ENCODE assay signal across 1 cellular context in the genomic region with DNA sequence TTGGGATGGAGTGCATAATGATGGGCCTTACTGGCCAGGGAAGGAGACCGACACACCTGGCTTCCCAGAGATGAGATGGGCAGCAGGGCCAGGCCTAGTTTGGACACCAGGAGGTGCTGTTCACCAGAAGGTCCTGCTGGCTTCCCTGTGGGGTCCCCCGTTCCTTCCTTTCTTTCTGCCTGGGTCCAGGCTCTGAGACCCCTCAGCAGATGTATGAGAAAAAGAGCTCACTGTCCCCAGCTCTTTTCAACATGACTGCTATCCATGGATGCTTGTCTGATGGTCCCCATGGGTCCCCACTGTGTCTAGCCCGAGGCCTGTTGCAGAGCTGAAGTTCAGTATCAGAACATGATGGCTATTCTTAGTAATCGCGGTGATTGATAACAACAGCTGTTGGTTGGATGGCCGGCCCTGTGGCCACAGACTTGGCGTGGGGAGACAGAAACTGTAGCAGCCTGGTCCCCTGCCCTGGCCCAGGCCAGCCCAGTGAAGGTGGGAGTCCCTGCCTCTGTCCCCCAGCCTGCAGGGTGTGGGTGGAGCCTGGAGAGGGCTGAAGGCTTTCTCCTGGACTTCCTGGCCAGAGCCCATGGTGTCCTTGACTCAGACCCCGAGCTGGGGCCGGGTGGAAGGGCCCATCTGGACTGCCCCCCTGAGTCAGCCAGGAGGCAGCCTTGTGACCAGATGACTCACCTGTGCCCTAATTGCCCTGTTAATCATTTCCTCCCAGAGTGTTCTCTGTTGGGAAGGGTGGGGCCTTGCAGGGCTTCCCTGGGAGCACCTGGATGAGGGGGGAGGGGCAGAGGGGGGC.
A peak's percentile ranks its signal among the peaks of the same experiment; 100 is the strongest.
TF ChIP-seq lines count a peak whose summit lies in the region.

No MANE protein-coding gene starts in this region.

TF ChIP-seq in K562, 482 proteins besides CTCF, POLR2A, EP300 and RAD21 (continued from another document and continues in another):
- TF ChIP-seq, protein P1, sequence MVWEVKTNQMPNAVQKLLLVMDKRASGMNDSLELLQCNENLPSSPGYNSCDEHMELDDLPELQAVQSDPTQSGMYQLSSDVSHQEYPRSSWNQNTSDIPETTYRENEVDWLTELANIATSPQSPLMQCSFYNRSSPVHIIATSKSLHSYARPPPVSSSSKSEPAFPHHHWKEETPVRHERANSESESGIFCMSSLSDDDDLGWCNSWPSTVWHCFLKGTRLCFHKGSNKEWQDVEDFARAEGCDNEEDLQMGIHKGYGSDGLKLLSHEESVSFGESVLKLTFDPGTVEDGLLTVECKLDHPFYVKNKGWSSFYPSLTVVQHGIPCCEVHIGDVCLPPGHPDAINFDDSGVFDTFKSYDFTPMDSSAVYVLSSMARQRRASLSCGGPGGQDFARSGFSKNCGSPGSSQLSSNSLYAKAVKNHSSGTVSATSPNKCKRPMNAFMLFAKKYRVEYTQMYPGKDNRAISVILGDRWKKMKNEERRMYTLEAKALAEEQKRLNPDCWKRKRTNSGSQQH (CRISPR knock-in tag; IDR thresholded peaks at IDR 0.05): no peak
- TF ChIP-seq BRD9 (IDR thresholded peaks at IDR 0.05; ENCODE audit: low read depth, partially characterized antibody) (peak; percentile 82), BHLHE40 (IDR thresholded peaks at IDR 0.05; ENCODE audit: low read length) (peak; percentile 13; the same call in 1 of the 2 replicates), MECOM (CRISPR knock-in tag; IDR thresholded peaks at IDR 0.05) (no peak), FOS (IDR thresholded peaks at IDR 0.05; ENCODE audit: extremely low read depth, insufficient read length) (peak; percentile 67), RBBP5 (IDR thresholded peaks at IDR 0.05; ENCODE audit: borderline replicate concordance, insufficient read depth, low read length, poor library complexity, severe bottlenecking) (no peak), ZNF224 (CRISPR knock-in tag; IDR thresholded peaks at IDR 0.05) (no peak), LCOR (CRISPR knock-in tag; IDR thresholded peaks at IDR 0.05) (peak; percentile 60; the same call in 1 of the 2 replicates), ZNF263 (CRISPR knock-in tag; IDR thresholded peaks at IDR 0.05; ENCODE audit: borderline replicate concordance) (peak; percentile 36; the same call in 1 of the 2 replicates), NFATC3 (IDR thresholded peaks at IDR 0.05) (no peak), BCOR (IDR thresholded peaks at IDR 0.05) (no peak), HNRNPK (IDR thresholded peaks at IDR 0.05; ENCODE audit: low read depth, low read length, poor library complexity, severe bottlenecking) (no peak), ASH1L (IDR thresholded peaks at IDR 0.05; ENCODE audit: borderline replicate concordance, low read depth, partially characterized antibody) (no peak), ESRRB (CRISPR knock-in tag; IDR thresholded peaks at IDR 0.05; ENCODE audit: borderline replicate concordance) (no peak), ZNF436 (CRISPR knock-in tag; IDR thresholded peaks at IDR 0.05) (no peak), EHMT2 (IDR thresholded peaks at IDR 0.05) (no peak), BRF1 (IDR thresholded peaks at IDR 0.05; ENCODE audit: borderline replicate concordance, extremely low read depth, insufficient read length) (no peak), HMG20B (CRISPR knock-in tag; IDR thresholded peaks at IDR 0.05) (no peak), POLR3G (IDR thresholded peaks at IDR 0.05; ENCODE audit: extremely low read depth, insufficient read length, insufficient replicate concordance) (no peak), DACH1 (IDR thresholded peaks at IDR 0.05; ENCODE audit: partially characterized antibody) (peak; percentile 58), RBM14 (IDR thresholded peaks at IDR 0.05; ENCODE audit: borderline replicate concordance, insufficient read depth, low read depth, low read length) (no peak), KDM4B (IDR thresholded peaks at IDR 0.05; ENCODE audit: borderline replicate concordance in 2 of 2, low read depth in 1 of 2) (no peak), GABPA (tag; conservative IDR thresholded peaks at IDR 0.05; ENCODE audit: low read depth) (no peak)
- TF ChIP-seq, protein P2, sequence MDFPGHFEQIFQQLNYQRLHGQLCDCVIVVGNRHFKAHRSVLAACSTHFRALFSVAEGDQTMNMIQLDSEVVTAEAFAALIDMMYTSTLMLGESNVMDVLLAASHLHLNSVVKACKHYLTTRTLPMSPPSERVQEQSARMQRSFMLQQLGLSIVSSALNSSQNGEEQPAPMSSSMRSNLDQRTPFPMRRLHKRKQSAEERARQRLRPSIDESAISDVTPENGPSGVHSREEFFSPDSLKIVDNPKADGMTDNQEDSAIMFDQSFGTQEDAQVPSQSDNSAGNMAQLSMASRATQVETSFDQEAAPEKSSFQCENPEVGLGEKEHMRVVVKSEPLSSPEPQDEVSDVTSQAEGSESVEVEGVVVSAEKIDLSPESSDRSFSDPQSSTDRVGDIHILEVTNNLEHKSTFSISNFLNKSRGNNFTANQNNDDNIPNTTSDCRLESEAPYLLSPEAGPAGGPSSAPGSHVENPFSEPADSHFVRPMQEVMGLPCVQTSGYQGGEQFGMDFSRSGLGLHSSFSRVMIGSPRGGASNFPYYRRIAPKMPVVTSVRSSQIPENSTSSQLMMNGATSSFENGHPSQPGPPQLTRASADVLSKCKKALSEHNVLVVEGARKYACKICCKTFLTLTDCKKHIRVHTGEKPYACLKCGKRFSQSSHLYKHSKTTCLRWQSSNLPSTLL (IDR thresholded peaks at IDR 0.05): no peak
- TF ChIP-seq, protein P3, sequence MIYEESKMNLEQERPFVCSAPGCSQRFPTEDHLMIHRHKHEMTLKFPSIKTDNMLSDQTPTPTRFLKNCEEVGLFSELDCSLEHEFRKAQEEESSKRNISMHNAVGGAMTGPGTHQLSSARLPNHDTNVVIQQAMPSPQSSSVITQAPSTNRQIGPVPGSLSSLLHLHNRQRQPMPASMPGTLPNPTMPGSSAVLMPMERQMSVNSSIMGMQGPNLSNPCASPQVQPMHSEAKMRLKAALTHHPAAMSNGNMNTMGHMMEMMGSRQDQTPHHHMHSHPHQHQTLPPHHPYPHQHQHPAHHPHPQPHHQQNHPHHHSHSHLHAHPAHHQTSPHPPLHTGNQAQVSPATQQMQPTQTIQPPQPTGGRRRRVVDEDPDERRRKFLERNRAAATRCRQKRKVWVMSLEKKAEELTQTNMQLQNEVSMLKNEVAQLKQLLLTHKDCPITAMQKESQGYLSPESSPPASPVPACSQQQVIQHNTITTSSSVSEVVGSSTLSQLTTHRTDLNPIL (CRISPR knock-in tag; IDR thresholded peaks at IDR 0.05): no peak
- TF ChIP-seq, protein P4, sequence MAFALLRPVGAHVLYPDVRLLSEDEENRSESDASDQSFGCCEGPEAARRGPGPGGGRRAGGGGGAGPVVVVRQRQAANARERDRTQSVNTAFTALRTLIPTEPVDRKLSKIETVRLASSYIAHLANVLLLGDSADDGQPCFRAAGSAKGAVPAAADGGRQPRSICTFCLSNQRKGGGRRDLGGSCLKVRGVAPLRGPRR (CRISPR knock-in tag; IDR thresholded peaks at IDR 0.05): 0 out of 2 replicates have a peak, but pooled peaks have one; percentile 20
- TF ChIP-seq, protein P5, sequence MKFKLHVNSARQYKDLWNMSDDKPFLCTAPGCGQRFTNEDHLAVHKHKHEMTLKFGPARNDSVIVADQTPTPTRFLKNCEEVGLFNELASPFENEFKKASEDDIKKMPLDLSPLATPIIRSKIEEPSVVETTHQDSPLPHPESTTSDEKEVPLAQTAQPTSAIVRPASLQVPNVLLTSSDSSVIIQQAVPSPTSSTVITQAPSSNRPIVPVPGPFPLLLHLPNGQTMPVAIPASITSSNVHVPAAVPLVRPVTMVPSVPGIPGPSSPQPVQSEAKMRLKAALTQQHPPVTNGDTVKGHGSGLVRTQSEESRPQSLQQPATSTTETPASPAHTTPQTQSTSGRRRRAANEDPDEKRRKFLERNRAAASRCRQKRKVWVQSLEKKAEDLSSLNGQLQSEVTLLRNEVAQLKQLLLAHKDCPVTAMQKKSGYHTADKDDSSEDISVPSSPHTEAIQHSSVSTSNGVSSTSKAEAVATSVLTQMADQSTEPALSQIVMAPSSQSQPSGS (CRISPR knock-in tag; IDR thresholded peaks at IDR 0.05): no peak
- TF ChIP-seq, protein P6, sequence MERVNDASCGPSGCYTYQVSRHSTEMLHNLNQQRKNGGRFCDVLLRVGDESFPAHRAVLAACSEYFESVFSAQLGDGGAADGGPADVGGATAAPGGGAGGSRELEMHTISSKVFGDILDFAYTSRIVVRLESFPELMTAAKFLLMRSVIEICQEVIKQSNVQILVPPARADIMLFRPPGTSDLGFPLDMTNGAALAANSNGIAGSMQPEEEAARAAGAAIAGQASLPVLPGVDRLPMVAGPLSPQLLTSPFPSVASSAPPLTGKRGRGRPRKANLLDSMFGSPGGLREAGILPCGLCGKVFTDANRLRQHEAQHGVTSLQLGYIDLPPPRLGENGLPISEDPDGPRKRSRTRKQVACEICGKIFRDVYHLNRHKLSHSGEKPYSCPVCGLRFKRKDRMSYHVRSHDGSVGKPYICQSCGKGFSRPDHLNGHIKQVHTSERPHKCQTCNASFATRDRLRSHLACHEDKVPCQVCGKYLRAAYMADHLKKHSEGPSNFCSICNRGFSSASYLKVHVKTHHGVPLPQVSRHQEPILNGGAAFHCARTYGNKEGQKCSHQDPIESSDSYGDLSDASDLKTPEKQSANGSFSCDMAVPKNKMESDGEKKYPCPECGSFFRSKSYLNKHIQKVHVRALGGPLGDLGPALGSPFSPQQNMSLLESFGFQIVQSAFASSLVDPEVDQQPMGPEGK (CRISPR knock-in tag; IDR thresholded peaks at IDR 0.05; ENCODE audit: borderline replicate concordance): no peak
- TF ChIP-seq, protein P7, sequence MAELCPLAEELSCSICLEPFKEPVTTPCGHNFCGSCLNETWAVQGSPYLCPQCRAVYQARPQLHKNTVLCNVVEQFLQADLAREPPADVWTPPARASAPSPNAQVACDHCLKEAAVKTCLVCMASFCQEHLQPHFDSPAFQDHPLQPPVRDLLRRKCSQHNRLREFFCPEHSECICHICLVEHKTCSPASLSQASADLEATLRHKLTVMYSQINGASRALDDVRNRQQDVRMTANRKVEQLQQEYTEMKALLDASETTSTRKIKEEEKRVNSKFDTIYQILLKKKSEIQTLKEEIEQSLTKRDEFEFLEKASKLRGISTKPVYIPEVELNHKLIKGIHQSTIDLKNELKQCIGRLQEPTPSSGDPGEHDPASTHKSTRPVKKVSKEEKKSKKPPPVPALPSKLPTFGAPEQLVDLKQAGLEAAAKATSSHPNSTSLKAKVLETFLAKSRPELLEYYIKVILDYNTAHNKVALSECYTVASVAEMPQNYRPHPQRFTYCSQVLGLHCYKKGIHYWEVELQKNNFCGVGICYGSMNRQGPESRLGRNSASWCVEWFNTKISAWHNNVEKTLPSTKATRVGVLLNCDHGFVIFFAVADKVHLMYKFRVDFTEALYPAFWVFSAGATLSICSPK (IDR thresholded peaks at IDR 0.05; ENCODE audit: borderline replicate concordance): no peak
- TF ChIP-seq, protein P8, sequence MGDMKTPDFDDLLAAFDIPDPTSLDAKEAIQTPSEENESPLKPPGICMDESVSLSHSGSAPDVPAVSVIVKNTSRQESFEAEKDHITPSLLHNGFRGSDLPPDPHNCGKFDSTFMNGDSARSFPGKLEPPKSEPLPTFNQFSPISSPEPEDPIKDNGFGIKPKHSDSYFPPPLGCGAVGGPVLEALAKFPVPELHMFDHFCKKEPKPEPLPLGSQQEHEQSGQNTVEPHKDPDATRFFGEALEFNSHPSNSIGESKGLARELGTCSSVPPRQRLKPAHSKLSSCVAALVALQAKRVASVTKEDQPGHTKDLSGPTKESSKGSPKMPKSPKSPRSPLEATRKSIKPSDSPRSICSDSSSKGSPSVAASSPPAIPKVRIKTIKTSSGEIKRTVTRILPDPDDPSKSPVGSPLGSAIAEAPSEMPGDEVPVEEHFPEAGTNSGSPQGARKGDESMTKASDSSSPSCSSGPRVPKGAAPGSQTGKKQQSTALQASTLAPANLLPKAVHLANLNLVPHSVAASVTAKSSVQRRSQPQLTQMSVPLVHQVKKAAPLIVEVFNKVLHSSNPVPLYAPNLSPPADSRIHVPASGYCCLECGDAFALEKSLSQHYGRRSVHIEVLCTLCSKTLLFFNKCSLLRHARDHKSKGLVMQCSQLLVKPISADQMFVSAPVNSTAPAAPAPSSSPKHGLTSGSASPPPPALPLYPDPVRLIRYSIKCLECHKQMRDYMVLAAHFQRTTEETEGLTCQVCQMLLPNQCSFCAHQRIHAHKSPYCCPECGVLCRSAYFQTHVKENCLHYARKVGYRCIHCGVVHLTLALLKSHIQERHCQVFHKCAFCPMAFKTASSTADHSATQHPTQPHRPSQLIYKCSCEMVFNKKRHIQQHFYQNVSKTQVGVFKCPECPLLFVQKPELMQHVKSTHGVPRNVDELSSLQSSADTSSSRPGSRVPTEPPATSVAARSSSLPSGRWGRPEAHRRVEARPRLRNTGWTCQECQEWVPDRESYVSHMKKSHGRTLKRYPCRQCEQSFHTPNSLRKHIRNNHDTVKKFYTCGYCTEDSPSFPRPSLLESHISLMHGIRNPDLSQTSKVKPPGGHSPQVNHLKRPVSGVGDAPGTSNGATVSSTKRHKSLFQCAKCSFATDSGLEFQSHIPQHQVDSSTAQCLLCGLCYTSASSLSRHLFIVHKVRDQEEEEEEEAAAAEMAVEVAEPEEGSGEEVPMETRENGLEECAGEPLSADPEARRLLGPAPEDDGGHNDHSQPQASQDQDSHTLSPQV (IDR thresholded peaks at IDR 0.05): no peak
- TF ChIP-seq, protein P9, sequence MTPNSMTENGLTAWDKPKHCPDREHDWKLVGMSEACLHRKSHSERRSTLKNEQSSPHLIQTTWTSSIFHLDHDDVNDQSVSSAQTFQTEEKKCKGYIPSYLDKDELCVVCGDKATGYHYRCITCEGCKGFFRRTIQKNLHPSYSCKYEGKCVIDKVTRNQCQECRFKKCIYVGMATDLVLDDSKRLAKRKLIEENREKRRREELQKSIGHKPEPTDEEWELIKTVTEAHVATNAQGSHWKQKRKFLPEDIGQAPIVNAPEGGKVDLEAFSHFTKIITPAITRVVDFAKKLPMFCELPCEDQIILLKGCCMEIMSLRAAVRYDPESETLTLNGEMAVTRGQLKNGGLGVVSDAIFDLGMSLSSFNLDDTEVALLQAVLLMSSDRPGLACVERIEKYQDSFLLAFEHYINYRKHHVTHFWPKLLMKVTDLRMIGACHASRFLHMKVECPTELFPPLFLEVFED (CRISPR knock-in tag; conservative IDR thresholded peaks at IDR 0.05): no peak
- TF ChIP-seq, protein P10, sequence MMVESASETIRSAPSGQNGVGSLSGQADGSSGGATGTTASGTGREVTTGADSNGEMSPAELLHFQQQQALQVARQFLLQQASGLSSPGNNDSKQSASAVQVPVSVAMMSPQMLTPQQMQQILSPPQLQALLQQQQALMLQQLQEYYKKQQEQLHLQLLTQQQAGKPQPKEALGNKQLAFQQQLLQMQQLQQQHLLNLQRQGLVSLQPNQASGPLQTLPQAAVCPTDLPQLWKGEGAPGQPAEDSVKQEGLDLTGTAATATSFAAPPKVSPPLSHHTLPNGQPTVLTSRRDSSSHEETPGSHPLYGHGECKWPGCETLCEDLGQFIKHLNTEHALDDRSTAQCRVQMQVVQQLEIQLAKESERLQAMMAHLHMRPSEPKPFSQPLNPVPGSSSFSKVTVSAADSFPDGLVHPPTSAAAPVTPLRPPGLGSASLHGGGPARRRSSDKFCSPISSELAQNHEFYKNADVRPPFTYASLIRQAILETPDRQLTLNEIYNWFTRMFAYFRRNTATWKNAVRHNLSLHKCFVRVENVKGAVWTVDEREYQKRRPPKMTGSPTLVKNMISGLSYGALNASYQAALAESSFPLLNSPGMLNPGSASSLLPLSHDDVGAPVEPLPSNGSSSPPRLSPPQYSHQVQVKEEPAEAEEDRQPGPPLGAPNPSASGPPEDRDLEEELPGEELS (CRISPR knock-in tag; IDR thresholded peaks at IDR 0.05; ENCODE audit: borderline replicate concordance): 0 out of 2 replicates have a peak, but pooled peaks have one; percentile 49
